ENCODE assay signal across 10 cellular contexts in genomic region chr11:69293819-69294505, GRCh38. TPM values are rescaled to one million over a fixed set of nuclear protein-coding genes. Genes with fewer than 3 reads are reported as not detected.
A peak's percentile ranks its signal among the peaks of the same experiment; 100 is the strongest.
DNase-seq lines count a peak whose midpoint lies in the region; ATAC-seq and TF ChIP-seq lines count a peak whose summit lies in the region.
"Had no signal": no experiment of that assay in that cellular context is flagged by ENCODE, and none has a peak within 500 bp of the region (broad histone marks: within the 10 kb centered on the region; RNA-seq: fewer than 3 reads in every experiment).

Gene MYEOV (plus strand): TSS chr11:69294155. CDS start chr11:69295355, 1,200 bp downstream.

- no peaks in the 10 kb centered on the region for H3K36me3 Mint-ChIP-seq in MCF 10A (ENCODE audit: insufficient read depth, unreplicated experiment)

- no peak within 1 kb of the TSS for H2AFZ ChIP-seq in osteoblast (ENCODE audit: low read length)

- H3K9me3 ChIP-seq in osteoblast (ENCODE audit: low read depth, low read length) (no peaks in the 10 kb centered on the region), ascending aorta (no peaks in the 10 kb centered on the region)

- H3K4me2 ChIP-seq in osteoblast (ENCODE audit: insufficient read depth, low read length) = no peak within 1 kb of the TSS

- H3K36me3 ChIP-seq in osteoblast (ENCODE audit: insufficient read depth, low read length) = no peaks in the 10 kb centered on the region
- no peaks in the 10 kb centered on the region for H3K36me3 ChIP-seq in ascending aorta

- no peak within 1 kb of the TSS for H3K27ac Mint-ChIP-seq in MCF 10A (ENCODE audit: low read depth, unreplicated experiment)

- no TSS peak for BruUV-seq in MCF 10A (replicated peaks; lab: Mats Ljungman, UMichigan)

- POLR2A ChIA-PET in MCF 10A (lab: Yijun Ruan, JAX) = no interaction called here

- H3K27ac ChIP-seq in osteoblast (ENCODE audit: low read depth, low read length) = no peak within 1 kb of the TSS
- no peak within 1 kb of the TSS for H3K27ac ChIP-seq in ascending aorta

- H3K79me2 ChIP-seq in osteoblast (ENCODE audit: insufficient read depth, low read length) = no peaks in the 10 kb centered on the region

- no peak for ATAC-seq in GM21717 (IDR thresholded peaks at IDR 0.05; ENCODE audit: unreplicated experiment)

- no peak within 1 kb of the TSS for H3K4me3 Mint-ChIP-seq in MCF 10A (ENCODE audit: unreplicated experiment)

- CTCF ChIA-PET in MCF 10A (lab: Yijun Ruan, JAX) = interaction anchor here (1.2 to 1.5 kb wide), 2 partner anchors 162 to 376 kb away, joined by 3 to 5 read pairs; no protein-coding TSS in a partner anchor

- H3K4me1 ChIP-seq in osteoblast (ENCODE audit: insufficient read depth, low read length) = peaks cover 28% of the 10 kb centered on the region
- H3K4me1 ChIP-seq in ascending aorta = peaks cover 15 to 27% of the 10 kb centered on the region in 2 donors

- H3K27me3 ChIP-seq in osteoblast (ENCODE audit: insufficient read depth, low read length) (no peaks in the 10 kb centered on the region), ascending aorta (no peaks in the 10 kb centered on the region)

- H3K4me3 ChIP-seq in osteoblast (ENCODE audit: insufficient read depth, low read length) = no peak within 1 kb of the TSS
- no peak within 1 kb of the TSS for H3K4me3 ChIP-seq in ascending aorta

- H3K4me1 Mint-ChIP-seq in MCF 10A (ENCODE audit: insufficient read depth, unreplicated experiment) = peaks cover 33% of the 10 kb centered on the region

- H3K27me3 Mint-ChIP-seq in MCF 10A (ENCODE audit: insufficient read depth, unreplicated experiment) = no peaks in the 10 kb centered on the region

- no peaks in the 10 kb centered on the region for H3K9me3 Mint-ChIP-seq in MCF 10A (ENCODE audit: unreplicated experiment)

- peak; percentile 22 for DNase-seq in NCI-H748 (lab: John Stamatoyannopoulos, UW; ENCODE audit: unreplicated experiment)
- DNase-seq in NCI-H748 treated with DMSO at 0.1 percent for 48 hours (lab: John Stamatoyannopoulos, UW) = no peak
- DNase-seq in MCF 10A (ENCODE audit: unreplicated experiment) = peak; percentile 79
- DNase-seq in osteoblast (ENCODE audit: insufficient read length, low spot score, missing footprints) = peak; percentile 93
- DNase-seq in middle frontal gyrus (ENCODE audit: extremely low spot score, low spot score) = no peak
- DNase-seq in ascending aorta (ENCODE audit: low spot score in 2 of 2) = no peak

- intact Hi-C loops in MCF 10A (cut with micrococcal nuclease) (no loop called here), ascending aorta (cut with DNase I) (loop anchor here (10.0 kb wide), 1 partner anchor 289 kb away; no protein-coding TSS in a partner anchor)

- H4K20me1 ChIP-seq in osteoblast (ENCODE audit: insufficient read depth, low read length) = no peaks in the 10 kb centered on the region

- TF ChIP-seq CTCF in MCF 10A (IDR thresholded peaks at IDR 0.05; ENCODE audit: unreplicated experiment) = no peak
- no peak for TF ChIP-seq CTCF in osteoblast (IDR thresholded peaks at IDR 0.05; ENCODE audit: extremely low read depth, low read depth, low read length)
- TF ChIP-seq CTCF in ascending aorta (IDR thresholded peaks at IDR 0.05) = no peak

TF ChIP-seq in PFSK-1, 5 proteins besides CTCF, POLR2A, EP300 and RAD21:
- peak; percentile 63; the same call in 1 of the 2 replicates for TF ChIP-seq POLR2AphosphoS5 (IDR thresholded peaks at IDR 0.05; ENCODE audit: low read depth, low read length)
- TF ChIP-seq SIN3A (IDR thresholded peaks at IDR 0.05; ENCODE audit: borderline replicate concordance, insufficient read depth, low read length) = no peak
- 0 out of 2 replicates have a peak, but pooled peaks have one; percentile 75 for TF ChIP-seq TAF1 (IDR thresholded peaks at IDR 0.05; ENCODE audit: borderline replicate concordance, insufficient read depth, low read length)
- TF ChIP-seq REST (IDR thresholded peaks at IDR 0.05; ENCODE audit: insufficient read depth in 1 of 2, low read depth in 2 of 2, low read length in 2 of 2) = peak in 1 of 2 experiments; percentile 45; a peak in 2 of 4 replicates

RNA-seq across cellular contexts. Expression of gene MYEOV, which starts in this region (rescaled TPM):
- 40.2 TPM for polyA plus RNA-seq in PFSK-1 (2012; ENCODE audit: insufficient read length, low read depth)
- total RNA-seq in MCF 10A (2022) (0.49 TPM in 1 of 2 replicates, not detected in the other), osteoblast (0.88 and 1.4 TPM in 2 replicates), ascending aorta (not detected)
- total RNA-seq: myocyte; T-helper 1 cell treated with Interleukin-12 subunit alpha and Interleukin-12 subunit beta and Interleukin-4 antibody, amounts not matched to agents 30 ng/mL and 1 ng/mL, for 36 hours had no signal

Comparison
In these comparisons a context has a peak if more than half of its experiments do, and no peak if none do; other contexts are left out.
1. DNase-seq: peak in NCI-H748 (single experiment) and osteoblast (single experiment); none in NCI-H748 treated with DMSO at 0.1 percent for 48 hours (single experiment), middle frontal gyrus (single experiment) and ascending aorta (0 of 2).
2. Peak in DNase-seq in MCF 10A; RNA of the gene not detected or under 1 TPM.